Comparison of ENCODE assay signal across 13 cellular contexts in genomic region chr1:198160946-198161614, GRCh38. TPM values are rescaled to one million over a fixed set of nuclear protein-coding genes. Genes with fewer than 3 reads are reported as not detected.
DNase-seq lines count a peak whose midpoint lies in the region; ATAC-seq and TF ChIP-seq lines count a peak whose summit lies in the region.
"Had no signal": no experiment of that assay in that cellular context is flagged by ENCODE, and none has a peak within 500 bp of the region (broad histone marks: within the 10 kb centered on the region; RNA-seq: fewer than 3 reads in every experiment).

No MANE protein-coding gene starts in this region.

- CTCF ChIA-PET in naive thymus-derived CD4-positive, alpha-beta T cell (lab: Charles Lee): interaction anchor here (0.6 to 0.7 kb wide), 3 partner anchors 32 to 115 kb away, joined by 3 read pairs; no protein-coding TSS in a partner anchor

- intact Hi-C loops in activated T-helper 2 cell treated with anti-CD3 and anti-CD28 coated beads, Interferon-gamma antibody, Interleukin-2, Interleukin-4, amounts not matched to agents 10 μg/mL and 5 μg/mL and 100 μg/mL, durations not matched to agents 14 hours and 24 hours and 36 hours (cut with micrococcal nuclease): loop anchor here (1.0 kb wide), 1 partner anchor 8 kb away; no protein-coding TSS in a partner anchor
- intact Hi-C loops in naive thymus-derived CD4-positive, alpha-beta T cell (cut with micrococcal nuclease): loop anchor here in 1 of 2 donors (10.0 kb wide), 1 partner anchor 774 kb away; no protein-coding TSS in a partner anchor

- peaks cover 6% of the 10 kb centered on the region for H3K36me3 Mint-ChIP-seq in T-helper 1 cell treated with Interleukin-12 subunit alpha and Interleukin-12 subunit beta and Interleukin-4 antibody, amounts not matched to agents 30 μg/mL and 1 μg/mL, for 36 hours (ENCODE audit: low read depth)
- H3K36me3 Mint-ChIP-seq in activated T-helper 2 cell treated with anti-CD3 and anti-CD28 coated beads, Interferon-gamma antibody, Interleukin-2, Interleukin-4, amounts not matched to agents 10 μg/mL and 5 μg/mL and 100 μg/mL, durations not matched to agents 14 hours and 24 hours and 36 hours (ENCODE audit: low read depth): peaks cover 27% of the 10 kb centered on the region
- peaks cover 0 to 10% (median 0%) of the 10 kb centered on the region in 5 donors for H3K36me3 Mint-ChIP-seq in naive thymus-derived CD4-positive, alpha-beta T cell

- peaks cover 0 to 10% (median 0%) of the 10 kb centered on the region in 3 experiments for H3K36me3 ChIP-seq in naive thymus-derived CD4-positive, alpha-beta T cell (ENCODE audit: control insufficient read depth in 2 of 3, insufficient read depth in 3 of 3, low read length in 3 of 3)
- H3K36me3 ChIP-seq: breast epithelium had no signal

- peaks cover 46% of the 10 kb centered on the region for H3K4me1 Mint-ChIP-seq in T-helper 1 cell treated with Interleukin-12 subunit alpha and Interleukin-12 subunit beta and Interleukin-4 antibody, amounts not matched to agents 30 μg/mL and 1 μg/mL, for 36 hours (ENCODE audit: low read depth)
- H3K4me1 Mint-ChIP-seq in activated T-helper 2 cell treated with anti-CD3 and anti-CD28 coated beads, Interferon-gamma antibody, Interleukin-2, Interleukin-4, amounts not matched to agents 10 μg/mL and 5 μg/mL and 100 μg/mL, durations not matched to agents 14 hours and 24 hours and 36 hours (ENCODE audit: low read depth): peaks cover 53% of the 10 kb centered on the region
- peaks cover 35 to 86% (median 74%) of the 10 kb centered on the region in 7 donors for H3K4me1 Mint-ChIP-seq in naive thymus-derived CD4-positive, alpha-beta T cell

- no peak for TF ChIP-seq CTCF in GM12865 (IDR thresholded peaks at IDR 0.05; ENCODE audit: insufficient read depth, low read depth, low read length, missing control alignments)

- H3K4me1 ChIP-seq in naive thymus-derived CD4-positive, alpha-beta T cell (ENCODE audit: control insufficient read depth in 2 of 2, insufficient read depth in 2 of 2, low read length in 2 of 2): peaks cover 59 to 62% of the 10 kb centered on the region in 2 donors

- no peaks in the 10 kb centered on the region for H3K27me3 ChIP-seq in naive thymus-derived CD4-positive, alpha-beta T cell (ENCODE audit: control insufficient read depth in 2 of 2, insufficient read depth in 2 of 2, low read length in 2 of 2)
- H3K27me3 ChIP-seq: breast epithelium had no signal

- H3K9me3 ChIP-seq in naive thymus-derived CD4-positive, alpha-beta T cell (ENCODE audit: control insufficient read depth in 2 of 3, low read length in 3 of 3): no peaks in the 10 kb centered on the region
- H3K9me3 ChIP-seq: breast epithelium had no signal

- DNase-seq in T-helper 1 cell (no peak), GM12865 (ENCODE audit: low read depth) (no peak)
- DNase-seq in activated T-helper 2 cell treated with anti-CD3 and anti-CD28 coated beads, Interferon-gamma antibody, Interleukin-2, Interleukin-4, amounts not matched to agents 10 μg/mL and 5 μg/mL and 100 μg/mL, durations not matched to agents 14 hours and 24 hours and 36 hours (ENCODE audit: low spot score): no peak
- DNase-seq in naive thymus-derived CD4-positive, alpha-beta T cell: no peak
- DNase-seq in activated CD8-positive, alpha-beta memory T cell treated with anti-CD3 and anti-CD28 coated beads for 24 hours: no peak
- DNase-seq: 8988T, head of caudate nucleus, NCI-H2171 treated with DMSO at 0.1 percent for 48 hours, occipital lobe had no signal

- peak overlapping the region; percentile 43; the same call in 1 of the 2 replicates for H3K4me3 ChIP-seq in GM12865 (ENCODE audit: low read depth, low read length)
- H3K4me3 ChIP-seq in naive thymus-derived CD4-positive, alpha-beta T cell (ENCODE audit: low read length): no peak overlapping the region
- H3K4me3 ChIP-seq: breast epithelium had no signal

- H3K27ac ChIP-seq in naive thymus-derived CD4-positive, alpha-beta T cell (ENCODE audit: low read depth, low read length): no peak overlapping the region
- H3K27ac ChIP-seq: breast epithelium had no signal

- ATAC-seq in naive thymus-derived CD4-positive, alpha-beta T cell: no peak
- ATAC-seq in HG02678 (IDR thresholded peaks at IDR 0.05; ENCODE audit: unreplicated experiment) (no peak), HG03378 (IDR thresholded peaks at IDR 0.05; ENCODE audit: unreplicated experiment) (no peak)

- no peak overlapping the region for H3K27ac Mint-ChIP-seq in T-helper 1 cell treated with Interleukin-12 subunit alpha and Interleukin-12 subunit beta and Interleukin-4 antibody, amounts not matched to agents 30 μg/mL and 1 μg/mL, for 36 hours
- H3K27ac Mint-ChIP-seq in activated T-helper 2 cell treated with anti-CD3 and anti-CD28 coated beads, Interferon-gamma antibody, Interleukin-2, Interleukin-4, amounts not matched to agents 10 μg/mL and 5 μg/mL and 100 μg/mL, durations not matched to agents 14 hours and 24 hours and 36 hours: peak overlapping the region; percentile 91
- H3K27ac Mint-ChIP-seq in naive thymus-derived CD4-positive, alpha-beta T cell: peak overlapping the region in 7 of 9 donors; percentile 33 to 99 (median 98)

- H3K27me3 Mint-ChIP-seq in T-helper 1 cell treated with Interleukin-12 subunit alpha and Interleukin-12 subunit beta and Interleukin-4 antibody, amounts not matched to agents 30 μg/mL and 1 μg/mL, for 36 hours (ENCODE audit: low read depth): no peaks in the 10 kb centered on the region
- no peaks in the 10 kb centered on the region for H3K27me3 Mint-ChIP-seq in activated T-helper 2 cell treated with anti-CD3 and anti-CD28 coated beads, Interferon-gamma antibody, Interleukin-2, Interleukin-4, amounts not matched to agents 10 μg/mL and 5 μg/mL and 100 μg/mL, durations not matched to agents 14 hours and 24 hours and 36 hours (ENCODE audit: low read depth)
- H3K27me3 Mint-ChIP-seq in naive thymus-derived CD4-positive, alpha-beta T cell: no peaks in the 10 kb centered on the region

- H3K9me3 Mint-ChIP-seq in T-helper 1 cell treated with Interleukin-12 subunit alpha and Interleukin-12 subunit beta and Interleukin-4 antibody, amounts not matched to agents 30 μg/mL and 1 μg/mL, for 36 hours: no peaks in the 10 kb centered on the region
- H3K9me3 Mint-ChIP-seq in activated T-helper 2 cell treated with anti-CD3 and anti-CD28 coated beads, Interferon-gamma antibody, Interleukin-2, Interleukin-4, amounts not matched to agents 10 μg/mL and 5 μg/mL and 100 μg/mL, durations not matched to agents 14 hours and 24 hours and 36 hours: no peaks in the 10 kb centered on the region
- peaks cover 0 to 2% (median 0%) of the 10 kb centered on the region in 11 donors for H3K9me3 Mint-ChIP-seq in naive thymus-derived CD4-positive, alpha-beta T cell

- POLR2A ChIA-PET in naive thymus-derived CD4-positive, alpha-beta T cell (lab: Charles Lee): interaction anchor here (1.0 kb wide), 2 partner anchors 11 to 17 kb away, joined by 4 to 6 read pairs; no protein-coding TSS in a partner anchor

- H3K4me3 Mint-ChIP-seq in T-helper 1 cell treated with Interleukin-12 subunit alpha and Interleukin-12 subunit beta and Interleukin-4 antibody, amounts not matched to agents 30 μg/mL and 1 μg/mL, for 36 hours: peak overlapping the region; percentile 12
- H3K4me3 Mint-ChIP-seq in activated T-helper 2 cell treated with anti-CD3 and anti-CD28 coated beads, Interferon-gamma antibody, Interleukin-2, Interleukin-4, amounts not matched to agents 10 μg/mL and 5 μg/mL and 100 μg/mL, durations not matched to agents 14 hours and 24 hours and 36 hours (ENCODE audit: low read depth): peak overlapping the region; percentile 71
- peak overlapping the region in 6 of 10 donors; percentile 7 to 100 (median 48) for H3K4me3 Mint-ChIP-seq in naive thymus-derived CD4-positive, alpha-beta T cell

RNA-seq across cellular contexts. Expression of gene NEK7, which starts 4.3 kb away (rescaled TPM):
- total RNA-seq in activated T-helper 2 cell treated with anti-CD3 and anti-CD28 coated beads, Interferon-gamma antibody, Interleukin-2, Interleukin-4, amounts not matched to agents 10 μg/mL and 5 μg/mL and 100 μg/mL, durations not matched to agents 14 hours and 24 hours and 36 hours: 105 and 118 TPM in 2 replicates
- 10 to 100 TPM; 25.1 to 68.4 (median 61.3) TPM for total RNA-seq in naive thymus-derived CD4-positive, alpha-beta T cell
- 10 to 100 TPM; 28.8 to 30.4 TPM for polyA plus RNA-seq in naive thymus-derived CD4-positive, alpha-beta T cell

Comparison
In these comparisons a context has a peak if more than half of its experiments do, and no peak if none do; other contexts are left out.
1. H3K4me3 Mint-ChIP-seq: peak in every context shown above with its lines; median percentile 71 in activated T-helper 2 cell treated with anti-CD3 and anti-CD28 coated beads, Interferon-gamma antibody, Interleukin-2, Interleukin-4, amounts not matched to agents 10 μg/mL and 5 μg/mL and 100 μg/mL, durations not matched to agents 14 hours and 24 hours and 36 hours; 48 in naive thymus-derived CD4-positive, alpha-beta T cell; 12 in T-helper 1 cell treated with Interleukin-12 subunit alpha and Interleukin-12 subunit beta and Interleukin-4 antibody, amounts not matched to agents 30 μg/mL and 1 μg/mL, for 36 hours.